In genomic region chr4:47531241-47531953, GRCh38 we compare ENCODE assay signal across 8 cellular contexts. TPM values are rescaled to one million over a fixed set of nuclear protein-coding genes. Genes with fewer than 3 reads are reported as not detected.
DNase-seq lines count a peak whose midpoint lies in the region; ATAC-seq and TF ChIP-seq lines count a peak whose summit lies in the region.

No MANE protein-coding gene starts in this region.

- H3K27me3 ChIP-seq in ACC112 (ENCODE audit: insufficient read depth, low read length) = no peaks in the 10 kb centered on the region
- no peaks in the 10 kb centered on the region for H3K27me3 ChIP-seq in right lobe of liver
- H3K27me3 ChIP-seq in BE2C = no peaks in the 10 kb centered on the region

- TF ChIP-seq CTCF in right lobe of liver (IDR thresholded peaks at IDR 0.05) = no peak
- no peak for TF ChIP-seq CTCF in BE2C (IDR thresholded peaks at IDR 0.05; ENCODE audit: low read depth, low read length)

- H3K36me3 ChIP-seq in ACC112 (ENCODE audit: insufficient read depth, low read length) (peaks cover 41% of the 10 kb centered on the region), right lobe of liver (peaks cover 0 to 11% (median 2%) of the 10 kb centered on the region in 4 donors), BE2C (no peaks in the 10 kb centered on the region)

- 31% methylated on average over 2 of the region's 2 CpGs for WGBS in right lobe of liver (ENCODE audit: insufficient coverage, low coverage, low lambda C conversion rate, missing lambda C conversion rate)

- intact Hi-C loops in right lobe of liver (cut with DNase I) = no loop called here

- peaks cover 64% of the 10 kb centered on the region for H3K4me1 Mint-ChIP-seq in stimulated activated naive CD8-positive, alpha-beta T cell treated with anti-CD3 and anti-CD28 coated beads, Interleukin-15, Interleukin-2, amounts not matched to agents 100 ng/mL and 50 ng/mL, for 24 hours (ENCODE audit: low read depth)

- peaks cover 9% of the 10 kb centered on the region for H3K79me2 ChIP-seq in ACC112 (ENCODE audit: control insufficient read depth, insufficient read depth, low read length, unreplicated experiment)

- H3K36me3 Mint-ChIP-seq in stimulated activated naive CD8-positive, alpha-beta T cell treated with anti-CD3 and anti-CD28 coated beads, Interleukin-15, Interleukin-2, amounts not matched to agents 100 ng/mL and 50 ng/mL, for 24 hours (ENCODE audit: low read depth) = peaks cover 74% of the 10 kb centered on the region

- H2AFZ ChIP-seq in ACC112 (ENCODE audit: low read length, unreplicated experiment) = peak overlapping the region; percentile 45

- H3K4me3 ChIP-seq in ACC112 (ENCODE audit: low read depth, low read length) (peak overlapping the region; percentile 39; the same call in 1 of the 2 replicates), right lobe of liver (no peak overlapping the region), BE2C (ENCODE audit: low read depth, low read length) (no peak overlapping the region)

- peak; percentile 100 for ATAC-seq in GM19035 (IDR thresholded peaks at IDR 0.05; ENCODE audit: unreplicated experiment)
- ATAC-seq in HG03108 (IDR thresholded peaks at IDR 0.05; ENCODE audit: unreplicated experiment) = peak; percentile 100
- ATAC-seq in right lobe of liver = peak; percentile 73 to 83 (median 79)

- H3K27ac ChIP-seq in ACC112 (ENCODE audit: low read depth, low read length) (peak overlapping the region; percentile 88), right lobe of liver (no peak overlapping the region)

- H3K27me3 Mint-ChIP-seq in stimulated activated naive CD8-positive, alpha-beta T cell treated with anti-CD3 and anti-CD28 coated beads, Interleukin-15, Interleukin-2, amounts not matched to agents 100 ng/mL and 50 ng/mL, for 24 hours = no peaks in the 10 kb centered on the region

- H3K4me3 Mint-ChIP-seq in stimulated activated naive CD8-positive, alpha-beta T cell treated with anti-CD3 and anti-CD28 coated beads, Interleukin-15, Interleukin-2, amounts not matched to agents 100 ng/mL and 50 ng/mL, for 24 hours = peak overlapping the region; percentile 50

- TF ChIP-seq POLR2A in right lobe of liver (IDR thresholded peaks at IDR 0.05) = no peak

- H3K9me3 ChIP-seq in right lobe of liver (no peaks in the 10 kb centered on the region), BE2C (0 out of 2 replicates have a peak, but pooled peaks cover 3% of the 10 kb centered on the region)

- H3K9me3 Mint-ChIP-seq in stimulated activated naive CD8-positive, alpha-beta T cell treated with anti-CD3 and anti-CD28 coated beads, Interleukin-15, Interleukin-2, amounts not matched to agents 100 ng/mL and 50 ng/mL, for 24 hours = peaks cover 12% of the 10 kb centered on the region

- peak; percentile 79 for DNase-seq in SKM-1 treated with dmso at 0.1 percent for 144 hours (lab: John Stamatoyannopoulos, UW; ENCODE audit: unreplicated experiment)
- DNase-seq in brain pericyte (ENCODE audit: low read depth, low spot score) = peak; percentile 17
- no peak for DNase-seq in right lobe of liver
- no peak for DNase-seq in BE2C

- peak overlapping the region; percentile 79 for H3K27ac Mint-ChIP-seq in stimulated activated naive CD8-positive, alpha-beta T cell treated with anti-CD3 and anti-CD28 coated beads, Interleukin-15, Interleukin-2, amounts not matched to agents 100 ng/mL and 50 ng/mL, for 24 hours

- H3K4me1 ChIP-seq in ACC112 (ENCODE audit: control insufficient read depth, insufficient read depth, low read length, unreplicated experiment) (peaks cover 28% of the 10 kb centered on the region), right lobe of liver (no peaks in the 10 kb centered on the region), BE2C (peaks cover 10% of the 10 kb centered on the region)

RNA-seq across cellular contexts. Expression of gene ATP10D, which starts 46.3 kb away (rescaled TPM):
- 10 to 100 TPM in 2 of 6 experiments, 1 to 10 TPM in 4; 5.1 to 14.0 (median 8.5) TPM for total RNA-seq in right lobe of liver
- 4.8 TPM for polyA plus RNA-seq in BE2C (2012; ENCODE audit: insufficient read depth, insufficient read length, low read depth)

Comparison
In these comparisons a context has a peak if more than half of its experiments do, and no peak if none do; other contexts are left out.
1. DNase-seq: peak in SKM-1 treated with dmso at 0.1 percent for 144 hours (single experiment) and brain pericyte (single experiment); none in right lobe of liver (0 of 3) and BE2C (single experiment).
2. Peak in every context shown above with its lines, with median percentiles within 50 percentile points of each other: ATAC-seq.